ENCODE assay signal across 21 cellular contexts in the genomic region with DNA sequence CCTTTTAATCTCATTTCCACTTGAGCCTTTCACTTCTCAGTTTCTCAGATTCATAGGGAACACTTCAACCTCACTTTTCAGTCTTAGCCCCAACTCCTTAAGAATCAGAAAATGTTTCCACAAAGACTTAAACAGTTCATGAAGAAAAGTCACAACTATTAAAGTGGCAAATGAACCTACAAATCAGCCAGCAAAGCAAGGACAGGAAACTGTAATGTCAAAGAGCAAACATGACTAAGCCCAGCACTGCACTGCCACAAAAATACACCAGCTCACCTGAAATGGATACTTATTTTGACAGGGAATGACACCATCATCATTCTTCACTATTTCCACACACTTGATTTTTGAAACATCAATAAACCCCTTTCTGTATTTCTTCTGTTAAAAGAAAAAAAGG. TPM values are rescaled to one million over a fixed set of nuclear protein-coding genes. Genes with fewer than 3 reads are reported as not detected.
DNase-seq lines count a peak whose midpoint lies in the region; FAIRE-seq and TF ChIP-seq lines count a peak whose summit lies in the region.
"Had no signal": no experiment of that assay in that cellular context is flagged by ENCODE, and none has a peak within 500 bp of the region (broad histone marks: within the 10 kb centered on the region; RNA-seq: fewer than 3 reads in every experiment).

No MANE protein-coding gene starts in this region.

- no peaks in the 10 kb centered on the region for H3K27me3 Mint-ChIP-seq in endodermal cell (ENCODE audit: insufficient read depth)
- H3K27me3 Mint-ChIP-seq: progenitor cell of endocrine pancreas had no signal

- TF ChIP-seq POLR2A in GM12891 (IDR thresholded peaks at IDR 0.05; ENCODE audit: low read depth, low read length): no peak

- peak overlapping the region; percentile 41 for H3K27ac Mint-ChIP-seq in endodermal cell
- H3K27ac Mint-ChIP-seq: progenitor cell of endocrine pancreas; T-helper 2 cell treated with Interferon-gamma antibody and Interleukin-4, amounts not matched to agents 5 μg/mL and 100 μg/mL, for 36 hours had no signal

- H3K4me2 ChIP-seq in MM.1S (ENCODE audit: low read depth, low read length) (no peak overlapping the region), OCI-LY7 (ENCODE audit: low read length) (no peak overlapping the region)
- H3K4me2 ChIP-seq: KMS-11, smooth muscle cell had no signal

- CTCF ChIA-PET in OCI-LY7 (lab: Charles Lee; ENCODE audit: unreplicated experiment): no interaction called here

- peaks cover 28% of the 10 kb centered on the region for H3K4me1 Mint-ChIP-seq in endodermal cell
- H3K4me1 Mint-ChIP-seq: neural crest cell had no signal

- peaks cover 9% of the 10 kb centered on the region for H3K36me3 Mint-ChIP-seq in endodermal cell (ENCODE audit: low read depth)

- H4K20me1 ChIP-seq in MM.1S (ENCODE audit: insufficient read depth, low read length): peaks cover 6% of the 10 kb centered on the region; the same call in 1 of the 2 replicates
- no peaks in the 10 kb centered on the region for H4K20me1 ChIP-seq in OCI-LY7 (ENCODE audit: insufficient read depth, low read length)

- TF ChIP-seq CTCF in MM.1S (IDR thresholded peaks at IDR 0.05; ENCODE audit: low read length): no peak
- TF ChIP-seq CTCF in endodermal cell (conservative IDR thresholded peaks at IDR 0.05): no peak
- no peak for TF ChIP-seq CTCF in OCI-LY7 (conservative IDR thresholded peaks at IDR 0.05; ENCODE audit: low read length)

- H3K79me2 ChIP-seq in MM.1S (ENCODE audit: low read length) (peaks cover 96% of the 10 kb centered on the region), OCI-LY7 (ENCODE audit: insufficient read depth, low read depth, low read length) (no peaks in the 10 kb centered on the region)

- no TSS peak for BruUV-seq in OCI-LY7 (replicated peaks; lab: Mats Ljungman, UMichigan)

- no peak overlapping the region for H3K4me3 ChIP-seq in MM.1S (ENCODE audit: low read length)
- H3K4me3 ChIP-seq in endodermal cell (ENCODE audit: low read length): no peak overlapping the region
- no peak overlapping the region for H3K4me3 ChIP-seq in OCI-LY7 (ENCODE audit: low read depth, low read length, poor library complexity, severe bottlenecking)
- H3K4me3 ChIP-seq: SJSA1, smooth muscle cell had no signal

- H3K36me3 ChIP-seq in MM.1S (replicated peaks; ENCODE audit: insufficient read depth, low read length): peaks cover 25% of the 10 kb centered on the region
- H3K36me3 ChIP-seq in endodermal cell (ENCODE audit: control insufficient read depth, insufficient read depth, low read length): no peaks in the 10 kb centered on the region
- H3K36me3 ChIP-seq in OCI-LY7 (ENCODE audit: insufficient read depth, low read length): no peaks in the 10 kb centered on the region
- H3K36me3 ChIP-seq: brain microvascular endothelial cell, SJSA1 had no signal

- H2AFZ ChIP-seq in MM.1S (ENCODE audit: low read length) (no peak overlapping the region), OCI-LY7 (ENCODE audit: low read length) (no peak overlapping the region)

- H3K4me1 ChIP-seq in MM.1S (ENCODE audit: low read length) (peaks cover 60% of the 10 kb centered on the region), endodermal cell (ENCODE audit: control insufficient read depth, insufficient read depth, low read length) (peaks cover 6% of the 10 kb centered on the region), OCI-LY7 (ENCODE audit: insufficient read depth, low read length, poor library complexity, severe bottlenecking) (peaks cover 19% of the 10 kb centered on the region)

- H3F3A ChIP-seq in MM.1S (ENCODE audit: insufficient read depth, low read length): peaks cover 38% of the 10 kb centered on the region

- no peaks in the 10 kb centered on the region for H3K9me2 ChIP-seq in MM.1S (replicated peaks; ENCODE audit: insufficient read depth, low read length)
- no peaks in the 10 kb centered on the region for H3K9me2 ChIP-seq in OCI-LY7 (ENCODE audit: insufficient read depth, low read length)

- H3K9me3 ChIP-seq in MM.1S (replicated peaks; ENCODE audit: insufficient read depth, low read length): no peaks in the 10 kb centered on the region
- H3K9me3 ChIP-seq in endodermal cell (ENCODE audit: control insufficient read depth, low read length): peaks cover 7% of the 10 kb centered on the region
- no peaks in the 10 kb centered on the region for H3K9me3 ChIP-seq in OCI-LY7 (ENCODE audit: low read length)
- H3K9me3 ChIP-seq: SJSA1 had no signal

- H3K4me3 Mint-ChIP-seq in endodermal cell: no peak overlapping the region
- H3K4me3 Mint-ChIP-seq: neural crest cell; T-helper 2 cell treated with Interferon-gamma antibody and Interleukin-4, amounts not matched to agents 5 μg/mL and 100 μg/mL, for 36 hours had no signal

- peak; percentile 57 for FAIRE-seq in GM12891 (lab: Jason Lieb, UNC)
- FAIRE-seq: frontal cortex had no signal

- POLR2A ChIA-PET in OCI-LY7 (lab: Charles Lee): interaction anchor here (1.5 kb wide), 1 partner anchor 92 kb away, joined by 4 read pairs; no protein-coding TSS in a partner anchor

- H3K9me3 Mint-ChIP-seq in endodermal cell: peaks cover 17% of the 10 kb centered on the region

- DNase-seq in A172 (ENCODE audit: low spot score): peak; percentile 38
- DNase-seq in GM12891 (ENCODE audit: insufficient read length, low spot score): no peak
- DNase-seq in MM.1S: no peak
- no peak for DNase-seq in endodermal cell
- no peak for DNase-seq in ecto neural progenitor cell (ENCODE audit: low spot score)
- no peak for DNase-seq in OCI-LY7 (ENCODE audit: low spot score)
- no peak for DNase-seq in retina
- DNase-seq in stimulated activated CD4-positive, alpha-beta T cell treated with anti-CD3 and anti-CD28 coated beads, Interleukin-12 subunit alpha, Interleukin-12 subunit beta, amount 100 ng/mL, for 4 hours: no peak
- DNase-seq: activated CD8-positive, alpha-beta memory T cell treated with anti-CD3 and anti-CD28 coated beads for 24 hours; brain microvascular endothelial cell; cortex of kidney; NCI-H2171; stimulated activated CD4-positive, alpha-beta T cell treated with anti-CD3 and anti-CD28 coated beads, Interleukin-4, amount 100 ng/mL, for 4 hours had no signal

- intact Hi-C loops in OCI-LY7 (cut with micrococcal nuclease; ENCODE audit: unreplicated experiment): no loop called here

- no peaks in the 10 kb centered on the region for H3K27me3 ChIP-seq in MM.1S (replicated peaks; ENCODE audit: insufficient read depth, low read length)
- no peaks in the 10 kb centered on the region for H3K27me3 ChIP-seq in endodermal cell (ENCODE audit: control insufficient read depth, insufficient read depth, low read length, poor library complexity, severe bottlenecking)
- H3K27me3 ChIP-seq: brain microvascular endothelial cell, SJSA1 had no signal

- H3K9ac ChIP-seq in MM.1S (ENCODE audit: low read length) (no peak overlapping the region), endodermal cell (ENCODE audit: extremely low read depth, low read length, poor library complexity, severe bottlenecking) (no peak overlapping the region)
- H3K9ac ChIP-seq: KMS-11 had no signal

- H3K27ac ChIP-seq in MM.1S (ENCODE audit: low read length) (peak overlapping the region; percentile 92; the same call in 1 of the 2 replicates), endodermal cell (ENCODE audit: low read depth, low read length) (no peak overlapping the region), OCI-LY7 (ENCODE audit: low read depth, low read length, poor library complexity, severe bottlenecking) (no peak overlapping the region)
- H3K27ac ChIP-seq: brain microvascular endothelial cell, KMS-11, SJSA1 had no signal

TF ChIP-seq in GM12891, 5 proteins besides CTCF, POLR2A, EP300 and RAD21:
- no peak for TF ChIP-seq PAX5 (IDR thresholded peaks at IDR 0.05; ENCODE audit: insufficient read depth, low read length, severe bottlenecking)
- TF ChIP-seq SPI1 (IDR thresholded peaks at IDR 0.05; ENCODE audit: low read depth, low read length): no peak
- TF ChIP-seq TAF1 (IDR thresholded peaks at IDR 0.05; ENCODE audit: low read depth, low read length): no peak
- no peak for TF ChIP-seq POLR2AphosphoS5 (IDR thresholded peaks at IDR 0.05; ENCODE audit: low read depth, low read length)
- no peak for TF ChIP-seq POU2F2 (IDR thresholded peaks at IDR 0.05; ENCODE audit: low read depth, low read length)

RNA-seq across cellular contexts. Expression of a gene that starts 41.8 kb away (rescaled TPM):
- not detected in 2 replicates for total RNA-seq in A172 (2014; rRNA removed; shearing (Covaris generic))
- polyA plus RNA-seq in GM12891 (2012; ENCODE audit: low read depth, missing spikeins): 1.7 TPM
- total RNA-seq in endodermal cell (under 1 TPM; 0.66 to 0.68 TPM), OCI-LY7 (2022) (0.11 and 0.41 TPM in 2 replicates)
- polyA plus RNA-seq in endodermal cell (2013, experiment 1 of 2): not detected
- 0.12 TPM for polyA plus RNA-seq in endodermal cell (2013, experiment 2 of 2)
- total RNA-seq in OCI-LY7 (2014; rRNA removed; shearing (Covaris generic)): not detected in 2 replicates
- total RNA-seq: neural crest cell had no signal
- polyA plus RNA-seq: AG04450, smooth muscle cell had no signal
